Comparison of ENCODE assay signal across 13 cellular contexts in genomic region chr7:16348251-16348650, GRCh38.
"Had no signal": no experiment of that assay in that cellular context is flagged by ENCODE, and none has a peak within 500 bp of the region (broad histone marks: within the 10 kb centered on the region; RNA-seq: fewer than 3 reads in every experiment).

No MANE protein-coding gene starts in this region.

- DNase-seq: activated CD4-positive, alpha-beta T cell treated with anti-CD3 and anti-CD28 coated beads for 36 hours; activated CD8-positive, alpha-beta memory T cell treated with anti-CD3 and anti-CD28 coated beads, Interleukin-2, amount 50 U/mL, for 48 hours; activated CD8-positive, alpha-beta T cell treated with anti-CD3 and anti-CD28 coated beads for 36 hours; activated naive CD4-positive, alpha-beta T cell; colonic mucosa; esophagus squamous epithelium; left cardiac atrium; ovary; stomach; T-helper 9 cell had no signal

- H3K27me3 ChIP-seq: ascending aorta, colonic mucosa, esophagus squamous epithelium, ovary, stomach had no signal

- H3K36me3 ChIP-seq: ascending aorta, colonic mucosa, esophagus squamous epithelium, ovary, stomach had no signal

- H3K4me1 ChIP-seq: ascending aorta, colonic mucosa had no signal

- H3K4me3 ChIP-seq: ascending aorta, colonic mucosa, esophagus squamous epithelium, ovary, stomach had no signal

- H3K9me3 ChIP-seq: colonic mucosa had no signal

- H3K27ac ChIP-seq: ascending aorta, colonic mucosa, esophagus squamous epithelium, ovary, VCaP had no signal

- ATAC-seq: activated CD4-positive, alpha-beta T cell treated with anti-CD3 and anti-CD28 coated beads for 36 hours; activated CD8-positive, alpha-beta T cell treated with anti-CD3 and anti-CD28 coated beads for 36 hours; natural killer cell treated with Interleukin-12 subunit alpha and Interleukin-12 subunit beta and Interleukin-15 and Interleukin-18, amount 100 ng/mL, for 72 hours had no signal
